ENCODE assay signal across 15 cellular contexts in the genomic region with DNA sequence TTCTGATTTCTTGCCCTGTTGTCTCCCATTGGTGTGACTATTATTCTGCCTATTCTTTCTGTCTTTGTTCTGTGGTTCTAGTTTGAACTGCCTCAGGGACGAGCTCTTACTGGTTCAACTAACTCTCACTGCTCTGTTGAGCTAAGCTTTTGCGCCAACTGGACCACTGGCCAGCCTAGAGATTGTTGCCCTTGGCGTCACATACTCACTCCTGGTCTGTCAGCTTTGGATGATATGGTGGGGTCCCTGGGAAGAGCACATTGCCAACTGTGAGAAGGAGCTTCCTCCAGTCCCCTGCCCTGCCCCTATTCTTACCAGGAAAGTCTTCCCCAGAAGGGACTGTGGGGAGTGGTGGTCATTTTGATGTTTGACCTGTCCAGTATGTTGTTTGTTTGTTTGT. TPM values are rescaled to one million over a fixed set of nuclear protein-coding genes. Genes with fewer than 3 reads are reported as not detected.
A peak's percentile ranks its signal among the peaks of the same experiment; 100 is the strongest.
DNase-seq lines count a peak whose midpoint lies in the region; ATAC-seq and TF ChIP-seq lines count a peak whose summit lies in the region.
"Had no signal": no experiment of that assay in that cellular context is flagged by ENCODE, and none has a peak within 500 bp of the region (broad histone marks: within the 10 kb centered on the region; RNA-seq: fewer than 3 reads in every experiment).

No MANE protein-coding gene starts in this region.

- peak overlapping the region; percentile 55; the same call in 1 of the 2 replicates for H3K9ac ChIP-seq in KMS-11

- H3K4me3 Mint-ChIP-seq in T-helper 2 cell treated with Interferon-gamma antibody and Interleukin-4, amounts not matched to agents 5 μg/mL and 100 μg/mL, for 36 hours, result peak overlapping the region; percentile 75
- peak overlapping the region; percentile 28 for H3K4me3 Mint-ChIP-seq in activated naive CD8-positive, alpha-beta T cell treated with anti-CD3 and anti-CD28 coated beads, Interleukin-2, amount 10 ng/mL, durations not matched to agents 7 days and 5 days
- H3K4me3 Mint-ChIP-seq in progenitor cell of endocrine pancreas (ENCODE audit: low read depth), result no peak overlapping the region

- H3K4me1 Mint-ChIP-seq in T-helper 2 cell treated with Interferon-gamma antibody and Interleukin-4, amounts not matched to agents 5 μg/mL and 100 μg/mL, for 36 hours (ENCODE audit: low read depth), result peaks cover 75% of the 10 kb centered on the region
- H3K4me1 Mint-ChIP-seq in activated naive CD8-positive, alpha-beta T cell treated with anti-CD3 and anti-CD28 coated beads, Interleukin-2, amount 10 ng/mL, durations not matched to agents 7 days and 5 days, result peaks cover 61% of the 10 kb centered on the region
- peaks cover 10% of the 10 kb centered on the region for H3K4me1 Mint-ChIP-seq in progenitor cell of endocrine pancreas (ENCODE audit: low read depth)

- peak overlapping the region; percentile 99 for H3K27ac ChIP-seq in KMS-11

- peaks cover 42% of the 10 kb centered on the region for H4K20me1 ChIP-seq in KMS-11 (ENCODE audit: insufficient read depth)

- H2AFZ ChIP-seq in KMS-11 (ENCODE audit: low read depth), result no peak overlapping the region

- H3K27ac Mint-ChIP-seq in T-helper 2 cell treated with Interferon-gamma antibody and Interleukin-4, amounts not matched to agents 5 μg/mL and 100 μg/mL, for 36 hours, result peak overlapping the region; percentile 97
- peak overlapping the region; percentile 91 for H3K27ac Mint-ChIP-seq in activated naive CD8-positive, alpha-beta T cell treated with anti-CD3 and anti-CD28 coated beads, Interleukin-2, amount 10 ng/mL, durations not matched to agents 7 days and 5 days
- peak overlapping the region; percentile 18 for H3K27ac Mint-ChIP-seq in progenitor cell of endocrine pancreas

- peak overlapping the region; percentile 80 for H3K4me2 ChIP-seq in KMS-11

- H3K4me3 ChIP-seq in KMS-11 (IDR thresholded peaks at IDR 0.05; ENCODE audit: insufficient read depth, low read depth, low read length) (peak overlapping the region; percentile 47), MG63 (no peak overlapping the region)
- H3K4me3 ChIP-seq: body of pancreas had no signal

- H3K36me3 ChIP-seq in KMS-11 (ENCODE audit: insufficient read depth) (peaks cover 17% of the 10 kb centered on the region), MG63 (peaks cover 90% of the 10 kb centered on the region)

- H3K9me3 ChIP-seq in MG63, result no peaks in the 10 kb centered on the region
- H3K9me3 ChIP-seq: body of pancreas had no signal

- no peak for DNase-seq in T-helper 2 cell treated with Interferon-gamma antibody and Interleukin-4, amounts not matched to agents 5 μg/mL and 100 μg/mL, for 36 hours (ENCODE audit: low spot score)
- DNase-seq in T-helper 2 cell, result no peak
- DNase-seq in activated naive CD8-positive, alpha-beta T cell treated with anti-CD3 and anti-CD28 coated beads, Interleukin-2, amount 10 ng/mL, durations not matched to agents 7 days and 5 days, result no peak
- no peak for DNase-seq in progenitor cell of endocrine pancreas (ENCODE audit: low spot score, unreplicated experiment)
- DNase-seq in SIG-M5 treated with dmso at 0.1 percent for 504 hours (lab: John Stamatoyannopoulos, UW; ENCODE audit: unreplicated experiment), result no peak
- no peak for DNase-seq in MG63
- DNase-seq: activated CD4-positive, alpha-beta T cell treated with anti-CD3 and anti-CD28 coated beads, Interleukin-2, amount 50 U/mL, for 4 hours; body of pancreas; DMS53; HCEC 1CT; NCI-H1694; stimulated activated CD4-positive, alpha-beta T cell treated with anti-CD3 and anti-CD28 coated beads, Interleukin-4, amount 100 ng/mL, for 1 hour; substantia nigra had no signal

- peaks cover 93% of the 10 kb centered on the region for H3K4me1 ChIP-seq in KMS-11 (ENCODE audit: low read depth, poor library complexity, severe bottlenecking)

- H3K27me3 ChIP-seq in KMS-11 (ENCODE audit: insufficient read depth, low read depth), result no peaks in the 10 kb centered on the region
- no peaks in the 10 kb centered on the region for H3K27me3 ChIP-seq in MG63
- H3K27me3 ChIP-seq: body of pancreas had no signal

- TF ChIP-seq CTCF in KMS-11 (conservative IDR thresholded peaks at IDR 0.05; ENCODE audit: low read depth, low read length) (no peak), progenitor cell of endocrine pancreas (IDR thresholded peaks at IDR 0.05; ENCODE audit: unreplicated experiment) (no peak)

- no peak for ATAC-seq in activated naive CD8-positive, alpha-beta T cell treated with anti-CD3 and anti-CD28 coated beads, Interleukin-2, amount 10 ng/mL, durations not matched to agents 7 days and 5 days (ENCODE audit: low read depth)
- no peak for ATAC-seq in HG02642 (IDR thresholded peaks at IDR 0.05; ENCODE audit: poor library complexity, unreplicated experiment)
- ATAC-seq: body of pancreas had no signal

- peaks cover 78% of the 10 kb centered on the region for H3K36me3 Mint-ChIP-seq in T-helper 2 cell treated with Interferon-gamma antibody and Interleukin-4, amounts not matched to agents 5 μg/mL and 100 μg/mL, for 36 hours (ENCODE audit: low read depth)
- H3K36me3 Mint-ChIP-seq in activated naive CD8-positive, alpha-beta T cell treated with anti-CD3 and anti-CD28 coated beads, Interleukin-2, amount 10 ng/mL, durations not matched to agents 7 days and 5 days, result peaks cover 29% of the 10 kb centered on the region
- peaks cover 4% of the 10 kb centered on the region for H3K36me3 Mint-ChIP-seq in progenitor cell of endocrine pancreas (ENCODE audit: insufficient read depth)

- H3K27me3 Mint-ChIP-seq in T-helper 2 cell treated with Interferon-gamma antibody and Interleukin-4, amounts not matched to agents 5 μg/mL and 100 μg/mL, for 36 hours (ENCODE audit: low read depth), result no peaks in the 10 kb centered on the region
- H3K27me3 Mint-ChIP-seq in activated naive CD8-positive, alpha-beta T cell treated with anti-CD3 and anti-CD28 coated beads, Interleukin-2, amount 10 ng/mL, durations not matched to agents 7 days and 5 days, result no peaks in the 10 kb centered on the region
- no peaks in the 10 kb centered on the region for H3K27me3 Mint-ChIP-seq in progenitor cell of endocrine pancreas

- POLR2A ChIA-PET in activated naive CD8-positive, alpha-beta T cell treated with anti-CD3 and anti-CD28 coated beads, Interleukin-2, amount 10 ng/mL, durations not matched to agents 7 days and 5 days (lab: Charles Lee), result interaction anchor here (0.5 to 13.0 kb wide), 4 partner anchors 26 to 349 kb away, joined by 3 to 276 read pairs (median 3); a partner anchor contains a TSS

- H3K9me3 Mint-ChIP-seq in T-helper 2 cell treated with Interferon-gamma antibody and Interleukin-4, amounts not matched to agents 5 μg/mL and 100 μg/mL, for 36 hours, result no peaks in the 10 kb centered on the region
- no peaks in the 10 kb centered on the region for H3K9me3 Mint-ChIP-seq in activated naive CD8-positive, alpha-beta T cell treated with anti-CD3 and anti-CD28 coated beads, Interleukin-2, amount 10 ng/mL, durations not matched to agents 7 days and 5 days
- H3K9me3 Mint-ChIP-seq in progenitor cell of endocrine pancreas (ENCODE audit: low read depth), result no peaks in the 10 kb centered on the region

- peaks cover 89% of the 10 kb centered on the region for H3K79me2 ChIP-seq in KMS-11 (ENCODE audit: insufficient read depth, low read depth)

RNA-seq across cellular contexts. Expression of a gene that starts 6.0 kb away (rescaled TPM):
- total RNA-seq in activated naive CD8-positive, alpha-beta T cell treated with anti-CD3 and anti-CD28 coated beads, Interleukin-2, amount 10 ng/mL, durations not matched to agents 7 days and 5 days, result 100 to 1,000 TPM; 127 to 130 TPM
- 64.9 and 71.2 TPM in 2 replicates for total RNA-seq in progenitor cell of endocrine pancreas
- 445 and 448 TPM in 2 replicates for total RNA-seq in MG63 (2014; rRNA removed; shearing (Covaris generic); ENCODE audit: low replicate concordance)

RNA-seq across cellular contexts. Expression of a gene that starts 25.8 kb away (rescaled TPM):
- total RNA-seq in activated naive CD8-positive, alpha-beta T cell treated with anti-CD3 and anti-CD28 coated beads, Interleukin-2, amount 10 ng/mL, durations not matched to agents 7 days and 5 days, result 100 to 1,000 TPM; 178 TPM
- 93.5 and 94.9 TPM in 2 replicates for total RNA-seq in progenitor cell of endocrine pancreas
- total RNA-seq in MG63 (2014; rRNA removed; shearing (Covaris generic); ENCODE audit: low replicate concordance), result 95.6 and 187 TPM in 2 replicates

RNA-seq across cellular contexts. Expression of a gene that starts 56.7 kb away (rescaled TPM):
- 10 to 100 TPM; 47.7 to 53.8 TPM for total RNA-seq in activated naive CD8-positive, alpha-beta T cell treated with anti-CD3 and anti-CD28 coated beads, Interleukin-2, amount 10 ng/mL, durations not matched to agents 7 days and 5 days
- 23.8 and 24.8 TPM in 2 replicates for total RNA-seq in progenitor cell of endocrine pancreas
- 132 and 206 TPM in 2 replicates for total RNA-seq in MG63 (2014; rRNA removed; shearing (Covaris generic); ENCODE audit: low replicate concordance)

Comparison
In these comparisons a context has a peak if more than half of its experiments do, and no peak if none do; other contexts are left out.
1. H3K27ac Mint-ChIP-seq: peak in every context shown above with its lines; median percentile 97 in T-helper 2 cell treated with Interferon-gamma antibody and Interleukin-4, amounts not matched to agents 5 μg/mL and 100 μg/mL, for 36 hours; 91 in activated naive CD8-positive, alpha-beta T cell treated with anti-CD3 and anti-CD28 coated beads, Interleukin-2, amount 10 ng/mL, durations not matched to agents 7 days and 5 days; 18 in progenitor cell of endocrine pancreas.